ENCODE assay signal across 8 cellular contexts in genomic region chr10:98425511-98426352, GRCh38. TPM values are rescaled to one million over a fixed set of nuclear protein-coding genes. Genes with fewer than 3 reads are reported as not detected.
DNase-seq lines count a peak whose midpoint lies in the region; ATAC-seq and TF ChIP-seq lines count a peak whose summit lies in the region.

No MANE protein-coding gene starts in this region.

- H2AFZ ChIP-seq in fibroblast of lung (ENCODE audit: low read length) = no peak overlapping the region
- H2AFZ ChIP-seq in trophoblast cell (ENCODE audit: insufficient read depth, low read length, poor library complexity) = no peak overlapping the region

- no peak overlapping the region for H3K18ac ChIP-seq in trophoblast cell (ENCODE audit: low read length)

- peaks cover 22% of the 10 kb centered on the region for H3K36me3 ChIP-seq in fibroblast of lung (ENCODE audit: control insufficient read depth, insufficient read depth, low read length)
- H3K36me3 ChIP-seq in trophoblast cell (ENCODE audit: control insufficient read depth in 1 of 2, insufficient read depth in 2 of 2, low read length in 2 of 2) = peaks cover 12 to 20% of the 10 kb centered on the region in 2 experiments

- no peaks in the 10 kb centered on the region for H3K79me2 ChIP-seq in fibroblast of lung (ENCODE audit: control insufficient read depth, insufficient read depth, low read length)
- H3K79me2 ChIP-seq in trophoblast cell (ENCODE audit: control insufficient read depth, insufficient read depth, low read length, poor library complexity) = no peaks in the 10 kb centered on the region

- no peaks in the 10 kb centered on the region for H3K27me3 Mint-ChIP-seq in activated CD4-positive, alpha-beta memory T cell treated with anti-CD3 and anti-CD28 coated beads for 36 hours

- H3K4me2 ChIP-seq in fibroblast of lung (ENCODE audit: extremely low read depth, insufficient read depth, low read length) = no peak overlapping the region
- H3K4me2 ChIP-seq in trophoblast cell (ENCODE audit: low read length) = no peak overlapping the region

- no peak overlapping the region for H2BK120ac ChIP-seq in trophoblast cell (ENCODE audit: insufficient read depth, low read length, poor library complexity)

- WGBS in trophoblast cell (ENCODE audit: extremely low coverage, insufficient coverage, insufficient read length) = no CpG with 5 or more reads among the region's 21 CpGs

- POLR2A ChIA-PET in activated CD4-positive, alpha-beta memory T cell treated with anti-CD3 and anti-CD28 coated beads for 36 hours (lab: Charles Lee) = no interaction called here

- H4K20me1 ChIP-seq in fibroblast of lung (ENCODE audit: control insufficient read depth, extremely low read depth, insufficient read depth, low read length) = no peaks in the 10 kb centered on the region

- H3K23ac ChIP-seq in trophoblast cell (ENCODE audit: low read length) = no peak overlapping the region

- no peak overlapping the region for H3K14ac ChIP-seq in trophoblast cell (ENCODE audit: low read length)

- ATAC-seq in GM21717 (IDR thresholded peaks at IDR 0.05; ENCODE audit: unreplicated experiment) (peak; percentile 65), GM21529 (IDR thresholded peaks at IDR 0.05; ENCODE audit: unreplicated experiment) (no peak)

- no peak overlapping the region for H2BK5ac ChIP-seq in trophoblast cell (ENCODE audit: low read depth, low read length, poor library complexity)

- H3K79me1 ChIP-seq in trophoblast cell (ENCODE audit: low read length) = peaks cover 2% of the 10 kb centered on the region

- H3K4me3 ChIP-seq in fibroblast of lung (replicated peaks in 1 of 4; ENCODE audit: control extremely low read depth in 1 of 4, insufficient read depth in 1 of 4, low read depth in 3 of 4, low read length in 4 of 4) (no peak overlapping the region), trophoblast cell (ENCODE audit: low read depth, low read length) (no peak overlapping the region)

- no peak overlapping the region for H4K8ac ChIP-seq in trophoblast cell (ENCODE audit: low read depth, low read length)

- no peaks in the 10 kb centered on the region for H3K4me1 Mint-ChIP-seq in activated CD4-positive, alpha-beta memory T cell treated with anti-CD3 and anti-CD28 coated beads for 36 hours (ENCODE audit: low read depth)

- H2BK12ac ChIP-seq in trophoblast cell (ENCODE audit: low read length) = no peak overlapping the region

- H3K27me3 ChIP-seq in fibroblast of lung (ENCODE audit: control insufficient read depth, insufficient read depth, low read length) (no peaks in the 10 kb centered on the region), trophoblast cell (ENCODE audit: insufficient read depth, low read length) (no peaks in the 10 kb centered on the region)

- H3K4me1 ChIP-seq in fibroblast of lung (ENCODE audit: control insufficient read depth, extremely low read depth, insufficient read depth, low read length) = no peaks in the 10 kb centered on the region
- H3K4me1 ChIP-seq in trophoblast cell (ENCODE audit: control insufficient read depth in 1 of 2, insufficient read depth in 2 of 2, low read length in 2 of 2) = peaks cover 8% of the 10 kb centered on the region in 2 experiments

- peaks cover 18% of the 10 kb centered on the region for H3K36me3 Mint-ChIP-seq in activated CD4-positive, alpha-beta memory T cell treated with anti-CD3 and anti-CD28 coated beads for 36 hours

- peak; percentile 8 for DNase-seq in GDM1 (lab: John Stamatoyannopoulos, UW)
- DNase-seq in MV-4-11 (lab: John Stamatoyannopoulos, UW) = peak; percentile 22
- DNase-seq in activated CD4-positive, alpha-beta memory T cell treated with anti-CD3 and anti-CD28 coated beads for 36 hours = peak; percentile 66
- peak in 1 of 2 donors; percentile 39 for DNase-seq in fibroblast of lung (ENCODE audit: low read depth in 2 of 2)
- DNase-seq in trophoblast cell = peak; percentile 19 to 69
- no peak for DNase-seq in COR-L47 (lab: John Stamatoyannopoulos, UW)

- intact Hi-C loops in activated CD4-positive, alpha-beta memory T cell treated with anti-CD3 and anti-CD28 coated beads for 36 hours (cut with micrococcal nuclease) = no loop called here

- no peak overlapping the region for H3K27ac Mint-ChIP-seq in activated CD4-positive, alpha-beta memory T cell treated with anti-CD3 and anti-CD28 coated beads for 36 hours

- H3K9ac ChIP-seq in fibroblast of lung (ENCODE audit: insufficient read depth, low read length) (no peak overlapping the region), trophoblast cell (ENCODE audit: low read length) (no peak overlapping the region)

- TF ChIP-seq CTCF in fibroblast of lung (conservative IDR thresholded peaks at IDR 0.05 in 1 of 2, IDR thresholded peaks at IDR 0.05 in 1 of 2; ENCODE audit: low read depth in 1 of 2, low read length in 2 of 2) = peak; percentile 62 to 74

- no peak overlapping the region for H3K4me3 Mint-ChIP-seq in activated CD4-positive, alpha-beta memory T cell treated with anti-CD3 and anti-CD28 coated beads for 36 hours

- no peak overlapping the region for H4K91ac ChIP-seq in trophoblast cell (ENCODE audit: low read depth, low read length)

- H3K9me3 Mint-ChIP-seq in activated CD4-positive, alpha-beta memory T cell treated with anti-CD3 and anti-CD28 coated beads for 36 hours = no peaks in the 10 kb centered on the region

- no peaks in the 10 kb centered on the region for H3K9me3 ChIP-seq in fibroblast of lung (ENCODE audit: control insufficient read depth, insufficient read depth, low read depth, low read length)
- no peaks in the 10 kb centered on the region for H3K9me3 ChIP-seq in trophoblast cell (ENCODE audit: insufficient read depth, low read depth, low read length)

- H3K27ac ChIP-seq in fibroblast of lung (ENCODE audit: insufficient read depth, low read length) (no peak overlapping the region), trophoblast cell (ENCODE audit: low read depth, low read length) (no peak overlapping the region)

- H4K12ac ChIP-seq in trophoblast cell (ENCODE audit: low read depth, low read length) = no peak overlapping the region

- H3K4ac ChIP-seq in trophoblast cell (ENCODE audit: low read depth, low read length) = no peak overlapping the region

- no peak overlapping the region for H2AK5ac ChIP-seq in trophoblast cell (ENCODE audit: low read length)

- CTCF ChIA-PET in activated CD4-positive, alpha-beta memory T cell treated with anti-CD3 and anti-CD28 coated beads for 36 hours (lab: Charles Lee) = interaction anchor here (0.6 to 2.2 kb wide), 24 partner anchors 10 to 287 kb away, joined by 3 to 21 read pairs (median 4); partner anchors contain the start of gene PYROXD2

RNA-seq across cellular contexts. Expression of gene PYROXD2, which starts 10.8 kb away (rescaled TPM):
- total RNA-seq in activated CD4-positive, alpha-beta memory T cell treated with anti-CD3 and anti-CD28 coated beads for 36 hours = 1 to 10 TPM; 4.7 to 5.3 TPM
- 12.8 and 16.0 TPM in 2 replicates for total RNA-seq in fibroblast of lung
- 8.7 and 15.9 TPM in 2 replicates for polyA plus RNA-seq in fibroblast of lung
- 9.3 and 16.8 TPM in 2 replicates for polyA plus RNA-seq in fibroblast of lung (2012)
- polyA minus RNA-seq in fibroblast of lung (ENCODE audit: low replicate concordance) = 6.9 and 20.3 TPM in 2 replicates
- polyA plus RNA-seq in trophoblast cell (2013) = 1.3 and 1.5 TPM in 2 replicates

RNA-seq across cellular contexts. Expression of gene HPS1, which starts 21.0 kb away (rescaled TPM):
- total RNA-seq in activated CD4-positive, alpha-beta memory T cell treated with anti-CD3 and anti-CD28 coated beads for 36 hours = 10 to 100 TPM; 42.1 to 44.3 TPM
- total RNA-seq in fibroblast of lung = 28.8 and 44.6 TPM in 2 replicates
- 58.1 and 65.0 TPM in 2 replicates for polyA plus RNA-seq in fibroblast of lung
- 69.4 and 77.0 TPM in 2 replicates for polyA plus RNA-seq in fibroblast of lung (2012)
- polyA minus RNA-seq in fibroblast of lung (ENCODE audit: low replicate concordance) = 132 TPM in 2 replicates
- polyA plus RNA-seq in trophoblast cell (2013) = 16.8 and 17.5 TPM in 2 replicates
